12 cellular contexts compared by ENCODE assay signal in genomic region chr2:23606968-23607367, GRCh38.
A peak's percentile ranks its signal among the peaks of the same experiment; 100 is the strongest.
DNase-seq lines count a peak whose midpoint lies in the region; ATAC-seq and TF ChIP-seq lines count a peak whose summit lies in the region.
"Had no signal": no experiment of that assay in that cellular context is flagged by ENCODE, and none has a peak within 500 bp of the region (broad histone marks: within the 10 kb centered on the region; RNA-seq: fewer than 3 reads in every experiment).

No MANE protein-coding gene starts in this region.

- POLR2A ChIA-PET in IMR-90 (lab: Charles Lee; ENCODE audit: unreplicated experiment), result no interaction called here

- H3K56ac ChIP-seq in IMR-90 (ENCODE audit: extremely low read depth, insufficient read depth, low read length), result no peak overlapping the region

- no peak overlapping the region for H3K4ac ChIP-seq in IMR-90 (ENCODE audit: low read depth, low read length)

- peaks cover 0 to under 1% of the 10 kb centered on the region in 2 experiments; a peak in 1 of 4 replicates for H3K79me1 ChIP-seq in IMR-90 (ENCODE audit: low read depth in 1 of 2, low read length in 2 of 2)

- CTCF ChIA-PET in IMR-90 (lab: Yijun Ruan, JAX), result no interaction called here

- peaks cover 12% of the 10 kb centered on the region for H3K9me3 ChIP-seq in IMR-90 (ENCODE audit: control insufficient read depth, insufficient read depth, low read length)

- BruUV-seq in IMR-90 (replicated peaks; lab: Mats Ljungman, UMichigan), result no TSS peak

- peaks cover 5% of the 10 kb centered on the region; the same call in 1 of the 2 replicates for H4K20me1 ChIP-seq in IMR-90 (ENCODE audit: insufficient read depth, low read length)

- H3K36me3 ChIP-seq in IMR-90 (ENCODE audit: control insufficient read depth, insufficient read depth, low read length) (no peaks in the 10 kb centered on the region), H7 (replicated peaks; ENCODE audit: control insufficient read depth, insufficient read depth, low read length) (no peaks in the 10 kb centered on the region)

- TF ChIP-seq RAD21 in IMR-90 (IDR thresholded peaks at IDR 0.05; ENCODE audit: low read length), result no peak

- H3K4me3 ChIP-seq in IMR-90 (ENCODE audit: insufficient read depth, low read depth, low read length), result no peak overlapping the region
- H3K4me3 ChIP-seq in astrocyte of the spinal cord (ENCODE audit: low read depth, low read length), result no peak overlapping the region
- H3K4me3 ChIP-seq in coronary artery, result no peak overlapping the region
- no peak overlapping the region for H3K4me3 ChIP-seq in H7 (ENCODE audit: insufficient read depth, low read depth, low read length)

- dilution Hi-C loops in IMR-90 (cut with HindIII; ENCODE audit: low sequenced_read_pairs, unreplicated experiment), result no loop called here

- TF ChIP-seq CTCF in IMR-90 (conservative IDR thresholded peaks at IDR 0.05; ENCODE audit: low read depth, low read length) (no peak), astrocyte of the spinal cord (IDR thresholded peaks at IDR 0.05; ENCODE audit: low read depth, low read length) (no peak), coronary artery (IDR thresholded peaks at IDR 0.05) (no peak)

- intact Hi-C loops in IMR-90 (cut with micrococcal nuclease), result no loop called here

- H2AK9ac ChIP-seq in IMR-90 (replicated peaks; ENCODE audit: low read depth, low read length, poor library complexity), result no peak overlapping the region

- no peak overlapping the region for H2BK5ac ChIP-seq in IMR-90 (ENCODE audit: low read depth, low read length, poor library complexity, severe bottlenecking)

- no peak overlapping the region for H3K18ac ChIP-seq in IMR-90 (ENCODE audit: low read depth, low read length)

- H3K9ac ChIP-seq in IMR-90 (ENCODE audit: low read depth, low read length), result no peak overlapping the region

- H4K8ac ChIP-seq in IMR-90 (ENCODE audit: low read depth in 2 of 2, low read length in 2 of 2), result no peak overlapping the region

- no peak overlapping the region for H2BK120ac ChIP-seq in IMR-90 (ENCODE audit: low read depth, low read length)

- no peak overlapping the region for H3K14ac ChIP-seq in IMR-90 (replicated peaks; ENCODE audit: low read depth, low read length)

- DNase-seq in CD1c-positive myeloid dendritic cell (ENCODE audit: extremely low spot score) (peak; percentile 1), IMR-90 (peak; percentile 82), astrocyte of the spinal cord (ENCODE audit: low read depth, low spot score) (peak; percentile 69), kidney tubule cell (ENCODE audit: low spot score) (peak; percentile 93), coronary artery (ENCODE audit: low spot score) (no peak), H7 (no peak)
- no peak for DNase-seq in activated CD4-positive, alpha-beta T cell treated with anti-CD3 and anti-CD28 coated beads for 48 hours
- no peak for DNase-seq in activated CD4-positive, alpha-beta T cell treated with anti-CD3 and anti-CD28 coated beads for 4 hours
- DNase-seq: activated T-cell treated with anti-CD3 and anti-CD28 coated beads for 4 hours; CD4-positive, alpha-beta T cell; nephron progenitor cell; small intestine had no signal

- TF ChIP-seq POLR2A in IMR-90 (IDR thresholded peaks at IDR 0.05; ENCODE audit: low read depth, low read length), result no peak

- 0 out of 2 replicates have a peak overlapping the region, but pooled peaks have one; percentile 9 for H2AK5ac ChIP-seq in IMR-90 (ENCODE audit: low read depth, low read length)

- no peak overlapping the region for H2BK15ac ChIP-seq in IMR-90 (ENCODE audit: low read depth, low read length)

- no peaks in the 10 kb centered on the region for H3K27me3 ChIP-seq in IMR-90 (ENCODE audit: control insufficient read depth, insufficient read depth, low read length)
- no peaks in the 10 kb centered on the region for H3K27me3 ChIP-seq in H7 (ENCODE audit: control insufficient read depth, insufficient read depth, low read length)

- peaks cover 4% of the 10 kb centered on the region; the same call in 1 of the 2 replicates for H3K4me1 ChIP-seq in IMR-90 (ENCODE audit: control insufficient read depth, insufficient read depth, low read length)

- no peak overlapping the region for H2BK20ac ChIP-seq in IMR-90 (ENCODE audit: low read depth, low read length)

- ATAC-seq in IMR-90 (ENCODE audit: low read depth), result peak; percentile 58

- no peak overlapping the region for H3K4me2 ChIP-seq in IMR-90 (ENCODE audit: low read depth, low read length)

- H3K9me1 ChIP-seq in IMR-90 (ENCODE audit: insufficient read depth, low read length), result 0 out of 2 replicates have a peak, but pooled peaks cover under 1% of the 10 kb centered on the region

- in situ Hi-C loops in IMR-90 (cut with MboI; ENCODE audit: low sequenced_read_pairs), result no loop called here
- in situ Hi-C loops in astrocyte of the spinal cord (cut with HindIII; ENCODE audit: low sequenced_read_pairs), result no loop called here

- H2AFZ ChIP-seq in IMR-90 (replicated peaks; ENCODE audit: low read length, poor library complexity), result no peak overlapping the region

- no peak overlapping the region for H4K91ac ChIP-seq in IMR-90 (ENCODE audit: insufficient read depth, low read depth, low read length)

- no peak overlapping the region for H4K5ac ChIP-seq in IMR-90 (ENCODE audit: low read depth, low read length)

- H3K27ac ChIP-seq in IMR-90 (ENCODE audit: insufficient read depth, low read length) (no peak overlapping the region), coronary artery (no peak overlapping the region)

- H3K23ac ChIP-seq in IMR-90 (ENCODE audit: low read depth, low read length), result no peak overlapping the region

TF ChIP-seq in IMR-90, 13 proteins besides CTCF, POLR2A, EP300 and RAD21:
- TF ChIP-seq RFX5 (IDR thresholded peaks at IDR 0.05; ENCODE audit: low read depth, low read length) (no peak), USF2 (IDR thresholded peaks at IDR 0.05; ENCODE audit: low read depth, low read length) (no peak), BHLHE40 (IDR thresholded peaks at IDR 0.05; ENCODE audit: low read depth, low read length) (peak; percentile 63), NFE2L2 (IDR thresholded peaks at IDR 0.05; ENCODE audit: low read depth, low read length) (no peak), SMC3 (IDR thresholded peaks at IDR 0.05; ENCODE audit: low read depth, low read length) (no peak), CEBPB (IDR thresholded peaks at IDR 0.05; ENCODE audit: low read depth, low read length) (no peak), ELK1 (IDR thresholded peaks at IDR 0.05; ENCODE audit: borderline replicate concordance, low read depth, low read length) (no peak), RCOR1 (IDR thresholded peaks at IDR 0.05; ENCODE audit: insufficient replicate concordance, low read length) (peak; percentile 93), MAZ (IDR thresholded peaks at IDR 0.05; ENCODE audit: borderline replicate concordance, low read depth, low read length) (no peak), MAFK (IDR thresholded peaks at IDR 0.05; ENCODE audit: low read depth, low read length) (no peak), CHD1 (IDR thresholded peaks at IDR 0.05; ENCODE audit: low read depth, low read length) (no peak), FOS (IDR thresholded peaks at IDR 0.05; ENCODE audit: low read depth, low read length) (peak; percentile 73), MXI1 (IDR thresholded peaks at IDR 0.05; ENCODE audit: borderline replicate concordance, low read depth, low read length) (no peak)

Comparison
In these comparisons a context has a peak if more than half of its experiments do, and no peak if none do; other contexts are left out.
1. DNase-seq: peak in CD1c-positive myeloid dendritic cell (single experiment), IMR-90 (single experiment), astrocyte of the spinal cord (single experiment) and kidney tubule cell (single experiment); none in activated CD4-positive, alpha-beta T cell treated with anti-CD3 and anti-CD28 coated beads for 48 hours (single experiment), coronary artery (single experiment), activated CD4-positive, alpha-beta T cell treated with anti-CD3 and anti-CD28 coated beads for 4 hours (0 of 2) and H7 (single experiment).